ENCODE assay signal across 8 cellular contexts in genomic region chr16:13866073-13866472, GRCh38. TPM values are rescaled to one million over a fixed set of nuclear protein-coding genes. Genes with fewer than 3 reads are reported as not detected.
DNase-seq lines count a peak whose midpoint lies in the region; FAIRE-seq and TF ChIP-seq lines count a peak whose summit lies in the region.

No MANE protein-coding gene starts in this region.

- no peaks in the 10 kb centered on the region for H3K79me2 ChIP-seq in SU-DHL-6 (ENCODE audit: insufficient read depth, low read length)
- no peaks in the 10 kb centered on the region for H3K79me2 ChIP-seq in mammary epithelial cell (ENCODE audit: insufficient read depth, low read length)

- H3K9me3 ChIP-seq in SU-DHL-6 (ENCODE audit: insufficient read depth, low read length): peaks cover 8% of the 10 kb centered on the region; the same call in 1 of the 2 replicates
- H3K9me3 ChIP-seq in mammary epithelial cell (replicated peaks; ENCODE audit: insufficient read depth, low read length): no peaks in the 10 kb centered on the region
- H3K9me3 ChIP-seq in kidney (ENCODE audit: control insufficient read depth in 1 of 2, low read length in 2 of 2): no peaks in the 10 kb centered on the region

- H3K27ac ChIP-seq in SU-DHL-6 (ENCODE audit: low read depth, low read length): no peak overlapping the region
- no peak overlapping the region for H3K27ac ChIP-seq in mammary epithelial cell (ENCODE audit: insufficient read depth, low read depth, low read length)
- no peak overlapping the region for H3K27ac ChIP-seq in kidney (ENCODE audit: low read depth in 2 of 2, low read length in 2 of 2)

- H4K20me1 ChIP-seq in SU-DHL-6 (ENCODE audit: low read depth, low read length) (no peaks in the 10 kb centered on the region), mammary epithelial cell (ENCODE audit: insufficient read depth, low read length) (no peaks in the 10 kb centered on the region)

- H3K27ac Mint-ChIP-seq in immature natural killer cell: no peak overlapping the region

- in situ Hi-C loops in KBM-7 (cut with MboI; ENCODE audit: low pct_unique_long_range_greater_than_20kb, low sequenced_read_pairs) (no loop called here), mammary epithelial cell (cut with MboI; ENCODE audit: low sequenced_read_pairs in 2 of 2) (loop anchor here in 1 of 2 donors (25.0 kb wide), 1 partner anchor 979 kb away; no protein-coding TSS in a partner anchor)

- H3F3A ChIP-seq in SU-DHL-6 (ENCODE audit: insufficient read depth): no peaks in the 10 kb centered on the region

- no peaks in the 10 kb centered on the region for H3K4me1 Mint-ChIP-seq in immature natural killer cell

- no peaks in the 10 kb centered on the region for H3K36me3 Mint-ChIP-seq in immature natural killer cell

- H3K9me2 ChIP-seq in SU-DHL-6 (replicated peaks; ENCODE audit: insufficient read depth, low read length): no peaks in the 10 kb centered on the region

- dilution Hi-C loops in mammary epithelial cell (cut with HindIII; ENCODE audit: low sequenced_read_pairs): no loop called here

- WGBS in mammary epithelial cell (ENCODE audit: low coverage, missing lambda C conversion rate): 32% methylated on average over 8 of the region's 8 CpGs

- no peak overlapping the region for H3K9ac ChIP-seq in SU-DHL-6 (ENCODE audit: low read length)
- no peak overlapping the region for H3K9ac ChIP-seq in mammary epithelial cell (ENCODE audit: insufficient read depth, low read length)
- H3K9ac ChIP-seq in kidney (ENCODE audit: low read length in 2 of 2): no peak overlapping the region

- H3K4me3 Mint-ChIP-seq in immature natural killer cell: no peak overlapping the region

- intact Hi-C loops in mammary epithelial cell (cut with micrococcal nuclease) (loop anchor here (1.0 kb wide), 1 partner anchor 53 kb away; no protein-coding TSS in a partner anchor), kidney (cut with DNase I) (no loop called here)

- H3K27me3 Mint-ChIP-seq in immature natural killer cell (ENCODE audit: low read depth in 3 of 3): peaks cover 0 to 6% (median 4%) of the 10 kb centered on the region in 3 donors

- no peaks in the 10 kb centered on the region for H3K9me3 Mint-ChIP-seq in immature natural killer cell

- no peaks in the 10 kb centered on the region for H3K4me1 ChIP-seq in mammary epithelial cell (ENCODE audit: insufficient read depth, low read length)
- no peaks in the 10 kb centered on the region for H3K4me1 ChIP-seq in kidney (ENCODE audit: control insufficient read depth in 1 of 2, insufficient read depth in 1 of 2, low read depth in 1 of 2, low read length in 2 of 2)

- H3K4me3 ChIP-seq in SU-DHL-6 (ENCODE audit: insufficient read depth, low read length, poor library complexity, severe bottlenecking): no peak overlapping the region
- no peak overlapping the region for H3K4me3 ChIP-seq in mammary epithelial cell (replicated peaks in 1 of 3; ENCODE audit: insufficient read depth in 1 of 3, low read depth in 2 of 3, low read length in 3 of 3)
- H3K4me3 ChIP-seq in kidney (ENCODE audit: low read length in 2 of 2): no peak overlapping the region

- H3K4me2 ChIP-seq in SU-DHL-6 (ENCODE audit: low read depth, low read length, poor library complexity, severe bottlenecking): no peak overlapping the region
- H3K4me2 ChIP-seq in mammary epithelial cell (ENCODE audit: insufficient read depth, low read depth, low read length): no peak overlapping the region

- CTCF ChIA-PET in mammary epithelial cell (lab: Charles Lee; ENCODE audit: low non-redundant PET): no interaction called here

- TF ChIP-seq CTCF in SU-DHL-6 (IDR thresholded peaks at IDR 0.05; ENCODE audit: insufficient read depth, low read length, poor library complexity, severe bottlenecking): peak; percentile 85
- peak; percentile 68 to 69 for TF ChIP-seq CTCF in mammary epithelial cell (conservative IDR thresholded peaks at IDR 0.05 in 1 of 2, IDR thresholded peaks at IDR 0.05 in 1 of 2; ENCODE audit: extremely low read depth in 1 of 2, insufficient read depth in 1 of 2, low read depth in 1 of 2, low read length in 2 of 2)
- TF ChIP-seq CTCF in kidney (IDR thresholded peaks at IDR 0.05; ENCODE audit: borderline replicate concordance, extremely low read depth, insufficient read depth): peak; percentile 48

- BruUV-seq in mammary epithelial cell (replicated peaks; lab: Mats Ljungman, UMichigan): no TSS peak

- H3K27me3 ChIP-seq in SU-DHL-6 (ENCODE audit: low read length) (no peaks in the 10 kb centered on the region), mammary epithelial cell (ENCODE audit: insufficient read depth, low read length) (no peaks in the 10 kb centered on the region)

- DNase-seq in NOMO-1 treated with DMSO at 0.1 percent for 48 hours (lab: John Stamatoyannopoulos, UW; ENCODE audit: unreplicated experiment) (peak; percentile 2), NOMO-1 (lab: John Stamatoyannopoulos, UW; ENCODE audit: unreplicated experiment in 2 of 2) (no peak), KBM-7 (peak; percentile 65), mammary epithelial cell (peak; percentile 54), kidney (no peak), immature natural killer cell (no peak)
- DNase-seq in stimulated activated CD4-positive, alpha-beta T cell treated with anti-CD3 and anti-CD28 coated beads, Interleukin-4, amount 100 ng/mL, for 24 hours: peak; percentile 40

- no peaks in the 10 kb centered on the region for H3K36me3 ChIP-seq in SU-DHL-6 (ENCODE audit: low read length)
- no peaks in the 10 kb centered on the region for H3K36me3 ChIP-seq in mammary epithelial cell (ENCODE audit: insufficient read depth, low read length)
- H3K36me3 ChIP-seq in kidney (ENCODE audit: control insufficient read depth in 1 of 2, insufficient read depth in 2 of 2, low read length in 2 of 2): no peaks in the 10 kb centered on the region

- FAIRE-seq in kidney (lab: Jason Lieb, UNC): no peak

- H2AFZ ChIP-seq in SU-DHL-6 (ENCODE audit: low read depth, low read length, severe bottlenecking) (no peak overlapping the region), mammary epithelial cell (ENCODE audit: low read depth, low read length) (no peak overlapping the region)

RNA-seq across cellular contexts. Expression of gene ERCC4, which starts 53.9 kb away (rescaled TPM):
- total RNA-seq in mammary epithelial cell (10 to 100 TPM in 1 of 2 donors, 1 to 10 TPM in 1; 9.7 to 13.1 TPM), kidney (10.5 TPM)
- polyA plus RNA-seq in mammary epithelial cell (2.5 TPM), kidney (ENCODE audit: insufficient read depth, low read depth, low replicate concordance) (2.0 TPM), immature natural killer cell (10 to 100 TPM; 17.1 to 25.2 (median 21.8) TPM)
- polyA minus RNA-seq in mammary epithelial cell: 33.3 TPM

Comparison
In these comparisons a context has a peak if more than half of its experiments do, and no peak if none do; other contexts are left out.
1. DNase-seq: peak in NOMO-1 treated with DMSO at 0.1 percent for 48 hours (single experiment), KBM-7 (single experiment), mammary epithelial cell (single experiment) and stimulated activated CD4-positive, alpha-beta T cell treated with anti-CD3 and anti-CD28 coated beads, Interleukin-4, amount 100 ng/mL, for 24 hours (single experiment); none in NOMO-1 (0 of 2), kidney (single experiment) and immature natural killer cell (0 of 3).
2. Peak in every context shown above with its lines, with median percentiles within 50 percentile points of each other: CTCF ChIP-seq.